ENCODE assay signal across 21 cellular contexts in genomic region chrX:68180501-68181061, GRCh38.
"Had no signal": no experiment of that assay in that cellular context is flagged by ENCODE, and none has a peak within 500 bp of the region (broad histone marks: within the 10 kb centered on the region; RNA-seq: fewer than 3 reads in every experiment).

No MANE protein-coding gene starts in this region.

- H3K36me3 ChIP-seq: brain microvascular endothelial cell, colonic mucosa, sigmoid colon, WERI-Rb-1 had no signal

- H3K27me3 Mint-ChIP-seq: activated naive CD8-positive, alpha-beta T cell treated with anti-CD3 and anti-CD28 coated beads, Interleukin-2, amount 50 U/mL, for 24 hours; central memory CD8-positive, alpha-beta T cell; type B pancreatic cell had no signal

- H3K36me3 Mint-ChIP-seq: stimulated activated effector memory CD8-positive, alpha-beta T cell treated with anti-CD3 and anti-CD28 coated beads, Interleukin-12 subunit alpha, Interleukin-12 subunit beta, amount 100 ng/mL, for 72 hours had no signal

- H3K4me1 ChIP-seq: colonic mucosa, testis had no signal

- H3K9me3 Mint-ChIP-seq: type B pancreatic cell had no signal

- FAIRE-seq: frontal cortex had no signal

- H3K27ac Mint-ChIP-seq: activated naive CD8-positive, alpha-beta T cell treated with anti-CD3 and anti-CD28 coated beads, Interleukin-2, amount 50 U/mL, for 24 hours; nephron progenitor cell; stimulated activated effector memory CD8-positive, alpha-beta T cell treated with anti-CD3 and anti-CD28 coated beads, Interleukin-12 subunit alpha, Interleukin-12 subunit beta, amount 100 ng/mL, for 72 hours; type B pancreatic cell had no signal

- H3K4me1 Mint-ChIP-seq: central memory CD8-positive, alpha-beta T cell; nephron progenitor cell; stimulated activated effector memory CD8-positive, alpha-beta T cell treated with anti-CD3 and anti-CD28 coated beads, Interleukin-12 subunit alpha, Interleukin-12 subunit beta, amount 100 ng/mL, for 72 hours had no signal

- ATAC-seq: activated naive CD8-positive, alpha-beta T cell treated with anti-CD3 and anti-CD28 coated beads, Interleukin-2, amount 50 U/mL, for 24 hours; stimulated activated effector memory CD8-positive, alpha-beta T cell treated with anti-CD3 and anti-CD28 coated beads, Interleukin-12 subunit alpha, Interleukin-12 subunit beta, amount 100 ng/mL, for 72 hours had no signal

- DNase-seq: activated CD4-positive, alpha-beta T cell treated with anti-CD3 and anti-CD28 coated beads for 4 hours; activated CD8-positive, alpha-beta memory T cell treated with anti-CD3 and anti-CD28 coated beads, Interleukin-2, amount 50 U/mL, for 4 hours; activated gamma-delta T cell; activated naive CD8-positive, alpha-beta T cell treated with anti-CD3 and anti-CD28 coated beads, Interleukin-2, amount 50 U/mL, for 24 hours; activated T-cell treated with anti-CD3 and anti-CD28 coated beads, Interleukin-2, amount 50 U/mL, for 48 hours; anterior cingulate cortex; brain microvascular endothelial cell; colonic mucosa; hypothalamus; islet precursor cell; nephron progenitor cell; nucleus accumbens; sigmoid colon; stimulated activated CD4-positive, alpha-beta T cell treated with anti-CD3 and anti-CD28 coated beads, Interleukin-4, amount 100 ng/mL, for 24 hours; testis; WERI-Rb-1 had no signal

- H3K27ac ChIP-seq: brain microvascular endothelial cell, colonic mucosa, sigmoid colon, testis, WERI-Rb-1 had no signal

- H3K27me3 ChIP-seq: brain microvascular endothelial cell, colonic mucosa, sigmoid colon, testis had no signal

- H3K4me3 Mint-ChIP-seq: activated naive CD8-positive, alpha-beta T cell treated with anti-CD3 and anti-CD28 coated beads, Interleukin-2, amount 50 U/mL, for 24 hours; central memory CD8-positive, alpha-beta T cell; nephron progenitor cell; stimulated activated effector memory CD8-positive, alpha-beta T cell treated with anti-CD3 and anti-CD28 coated beads, Interleukin-12 subunit alpha, Interleukin-12 subunit beta, amount 100 ng/mL, for 72 hours; type B pancreatic cell had no signal

- H3K4me3 ChIP-seq: colonic mucosa, lung, sigmoid colon, testis had no signal

- H3K9me3 ChIP-seq: colonic mucosa, sigmoid colon, testis had no signal
